1 cellular context compared by ENCODE assay signal in genomic region chr10:22003111-22003963, GRCh38.
TF ChIP-seq lines count a peak whose summit lies in the region.

Gene DNAJC1 (minus strand): TSS chr10:22003730. CDS start chr10:22003434, 296 bp downstream.

TF ChIP-seq in K562, 482 proteins besides CTCF, POLR2A, EP300 and RAD21 (continued from another document and continues in another):
- TF ChIP-seq, protein P1, sequence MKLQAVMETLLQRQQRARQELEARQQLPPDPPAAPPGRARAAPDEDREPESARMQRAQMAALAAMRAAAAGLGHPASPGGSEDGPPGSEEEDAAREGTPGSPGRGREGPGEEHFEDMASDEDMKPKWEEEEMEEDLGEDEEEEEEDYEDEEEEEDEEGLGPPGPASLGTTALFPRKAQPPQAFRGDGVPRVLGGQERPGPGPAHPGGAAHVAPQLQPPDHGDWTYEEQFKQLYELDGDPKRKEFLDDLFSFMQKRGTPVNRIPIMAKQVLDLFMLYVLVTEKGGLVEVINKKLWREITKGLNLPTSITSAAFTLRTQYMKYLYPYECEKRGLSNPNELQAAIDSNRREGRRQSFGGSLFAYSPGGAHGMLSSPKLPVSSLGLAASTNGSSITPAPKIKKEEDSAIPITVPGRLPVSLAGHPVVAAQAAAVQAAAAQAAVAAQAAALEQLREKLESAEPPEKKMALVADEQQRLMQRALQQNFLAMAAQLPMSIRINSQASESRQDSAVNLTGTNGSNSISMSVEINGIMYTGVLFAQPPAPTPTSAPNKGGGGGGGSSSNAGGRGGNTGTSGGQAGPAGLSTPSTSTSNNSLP (IDR thresholded peaks at IDR 0.05; ENCODE audit: borderline replicate concordance, low read depth, low read length) = no peak
- no peak for TF ChIP-seq ZNF232 (CRISPR knock-in tag; IDR thresholded peaks at IDR 0.05)
- no peak for TF ChIP-seq ZFP1 (CRISPR knock-in tag; IDR thresholded peaks at IDR 0.05)
- TF ChIP-seq SRSF1 (IDR thresholded peaks at IDR 0.05; ENCODE audit: low read depth, low read length) = no peak
- peak; percentile 65 for TF ChIP-seq CBFA2T2 (conservative IDR thresholded peaks at IDR 0.05)
- no peak for TF ChIP-seq ZBTB8A (IDR thresholded peaks at IDR 0.05; ENCODE audit: partially characterized antibody)
- no peak for TF ChIP-seq ZNF280A (IDR thresholded peaks at IDR 0.05; ENCODE audit: low read depth, partially characterized antibody)
- TF ChIP-seq L3MBTL2 (IDR thresholded peaks at IDR 0.05) = peak; percentile 73; the same call in 1 of the 2 replicates
- TF ChIP-seq ZNF212 (CRISPR knock-in tag; IDR thresholded peaks at IDR 0.05) = no peak
- TF ChIP-seq, protein P2, sequence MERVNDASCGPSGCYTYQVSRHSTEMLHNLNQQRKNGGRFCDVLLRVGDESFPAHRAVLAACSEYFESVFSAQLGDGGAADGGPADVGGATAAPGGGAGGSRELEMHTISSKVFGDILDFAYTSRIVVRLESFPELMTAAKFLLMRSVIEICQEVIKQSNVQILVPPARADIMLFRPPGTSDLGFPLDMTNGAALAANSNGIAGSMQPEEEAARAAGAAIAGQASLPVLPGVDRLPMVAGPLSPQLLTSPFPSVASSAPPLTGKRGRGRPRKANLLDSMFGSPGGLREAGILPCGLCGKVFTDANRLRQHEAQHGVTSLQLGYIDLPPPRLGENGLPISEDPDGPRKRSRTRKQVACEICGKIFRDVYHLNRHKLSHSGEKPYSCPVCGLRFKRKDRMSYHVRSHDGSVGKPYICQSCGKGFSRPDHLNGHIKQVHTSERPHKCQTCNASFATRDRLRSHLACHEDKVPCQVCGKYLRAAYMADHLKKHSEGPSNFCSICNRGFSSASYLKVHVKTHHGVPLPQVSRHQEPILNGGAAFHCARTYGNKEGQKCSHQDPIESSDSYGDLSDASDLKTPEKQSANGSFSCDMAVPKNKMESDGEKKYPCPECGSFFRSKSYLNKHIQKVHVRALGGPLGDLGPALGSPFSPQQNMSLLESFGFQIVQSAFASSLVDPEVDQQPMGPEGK (CRISPR knock-in tag; IDR thresholded peaks at IDR 0.05; ENCODE audit: borderline replicate concordance) = no peak
- TF ChIP-seq CBFA2T3 (IDR thresholded peaks at IDR 0.05) = peak; percentile 80
- TF ChIP-seq KLF6 (CRISPR knock-in tag; IDR thresholded peaks at IDR 0.05; ENCODE audit: borderline replicate concordance) = no peak
- no peak for TF ChIP-seq FOXM1 (IDR thresholded peaks at IDR 0.05; ENCODE audit: low read depth)
- no peak for TF ChIP-seq FOXM1 (CRISPR knock-in tag; IDR thresholded peaks at IDR 0.05; ENCODE audit: low read depth)
- TF ChIP-seq MTA2 (IDR thresholded peaks at IDR 0.05; ENCODE audit: low read depth) = no peak
- TF ChIP-seq MTA3 (IDR thresholded peaks at IDR 0.05; ENCODE audit: borderline replicate concordance) = peak; percentile 78; the same call in 1 of the 2 replicates
- TF ChIP-seq FOXO4 (CRISPR knock-in tag; IDR thresholded peaks at IDR 0.05) = no peak
- peak; percentile 94 for TF ChIP-seq TFAP4 (CRISPR knock-in tag; IDR thresholded peaks at IDR 0.05; ENCODE audit: borderline replicate concordance)
- peak; percentile 57; the same call in 1 of the 2 replicates for TF ChIP-seq CREB1 (IDR thresholded peaks at IDR 0.05)
- peak; percentile 69 for TF ChIP-seq CREB1 (CRISPR knock-in tag; IDR thresholded peaks at IDR 0.05)
- TF ChIP-seq, protein P3, sequence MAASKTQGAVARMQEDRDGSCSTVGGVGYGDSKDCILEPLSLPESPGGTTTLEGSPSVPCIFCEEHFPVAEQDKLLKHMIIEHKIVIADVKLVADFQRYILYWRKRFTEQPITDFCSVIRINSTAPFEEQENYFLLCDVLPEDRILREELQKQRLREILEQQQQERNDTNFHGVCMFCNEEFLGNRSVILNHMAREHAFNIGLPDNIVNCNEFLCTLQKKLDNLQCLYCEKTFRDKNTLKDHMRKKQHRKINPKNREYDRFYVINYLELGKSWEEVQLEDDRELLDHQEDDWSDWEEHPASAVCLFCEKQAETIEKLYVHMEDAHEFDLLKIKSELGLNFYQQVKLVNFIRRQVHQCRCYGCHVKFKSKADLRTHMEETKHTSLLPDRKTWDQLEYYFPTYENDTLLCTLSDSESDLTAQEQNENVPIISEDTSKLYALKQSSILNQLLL (CRISPR knock-in tag; IDR thresholded peaks at IDR 0.05; ENCODE audit: borderline replicate concordance) = no peak
- TF ChIP-seq, protein P4, sequence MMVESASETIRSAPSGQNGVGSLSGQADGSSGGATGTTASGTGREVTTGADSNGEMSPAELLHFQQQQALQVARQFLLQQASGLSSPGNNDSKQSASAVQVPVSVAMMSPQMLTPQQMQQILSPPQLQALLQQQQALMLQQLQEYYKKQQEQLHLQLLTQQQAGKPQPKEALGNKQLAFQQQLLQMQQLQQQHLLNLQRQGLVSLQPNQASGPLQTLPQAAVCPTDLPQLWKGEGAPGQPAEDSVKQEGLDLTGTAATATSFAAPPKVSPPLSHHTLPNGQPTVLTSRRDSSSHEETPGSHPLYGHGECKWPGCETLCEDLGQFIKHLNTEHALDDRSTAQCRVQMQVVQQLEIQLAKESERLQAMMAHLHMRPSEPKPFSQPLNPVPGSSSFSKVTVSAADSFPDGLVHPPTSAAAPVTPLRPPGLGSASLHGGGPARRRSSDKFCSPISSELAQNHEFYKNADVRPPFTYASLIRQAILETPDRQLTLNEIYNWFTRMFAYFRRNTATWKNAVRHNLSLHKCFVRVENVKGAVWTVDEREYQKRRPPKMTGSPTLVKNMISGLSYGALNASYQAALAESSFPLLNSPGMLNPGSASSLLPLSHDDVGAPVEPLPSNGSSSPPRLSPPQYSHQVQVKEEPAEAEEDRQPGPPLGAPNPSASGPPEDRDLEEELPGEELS (CRISPR knock-in tag; IDR thresholded peaks at IDR 0.05; ENCODE audit: borderline replicate concordance) = no peak; the same call in 1 of the 2 replicates
- TF ChIP-seq ZNF146 (CRISPR knock-in tag; IDR thresholded peaks at IDR 0.05; ENCODE audit: unreplicated experiment) = no peak
- no peak for TF ChIP-seq HLTF (IDR thresholded peaks at IDR 0.05)
- TF ChIP-seq, protein P5, sequence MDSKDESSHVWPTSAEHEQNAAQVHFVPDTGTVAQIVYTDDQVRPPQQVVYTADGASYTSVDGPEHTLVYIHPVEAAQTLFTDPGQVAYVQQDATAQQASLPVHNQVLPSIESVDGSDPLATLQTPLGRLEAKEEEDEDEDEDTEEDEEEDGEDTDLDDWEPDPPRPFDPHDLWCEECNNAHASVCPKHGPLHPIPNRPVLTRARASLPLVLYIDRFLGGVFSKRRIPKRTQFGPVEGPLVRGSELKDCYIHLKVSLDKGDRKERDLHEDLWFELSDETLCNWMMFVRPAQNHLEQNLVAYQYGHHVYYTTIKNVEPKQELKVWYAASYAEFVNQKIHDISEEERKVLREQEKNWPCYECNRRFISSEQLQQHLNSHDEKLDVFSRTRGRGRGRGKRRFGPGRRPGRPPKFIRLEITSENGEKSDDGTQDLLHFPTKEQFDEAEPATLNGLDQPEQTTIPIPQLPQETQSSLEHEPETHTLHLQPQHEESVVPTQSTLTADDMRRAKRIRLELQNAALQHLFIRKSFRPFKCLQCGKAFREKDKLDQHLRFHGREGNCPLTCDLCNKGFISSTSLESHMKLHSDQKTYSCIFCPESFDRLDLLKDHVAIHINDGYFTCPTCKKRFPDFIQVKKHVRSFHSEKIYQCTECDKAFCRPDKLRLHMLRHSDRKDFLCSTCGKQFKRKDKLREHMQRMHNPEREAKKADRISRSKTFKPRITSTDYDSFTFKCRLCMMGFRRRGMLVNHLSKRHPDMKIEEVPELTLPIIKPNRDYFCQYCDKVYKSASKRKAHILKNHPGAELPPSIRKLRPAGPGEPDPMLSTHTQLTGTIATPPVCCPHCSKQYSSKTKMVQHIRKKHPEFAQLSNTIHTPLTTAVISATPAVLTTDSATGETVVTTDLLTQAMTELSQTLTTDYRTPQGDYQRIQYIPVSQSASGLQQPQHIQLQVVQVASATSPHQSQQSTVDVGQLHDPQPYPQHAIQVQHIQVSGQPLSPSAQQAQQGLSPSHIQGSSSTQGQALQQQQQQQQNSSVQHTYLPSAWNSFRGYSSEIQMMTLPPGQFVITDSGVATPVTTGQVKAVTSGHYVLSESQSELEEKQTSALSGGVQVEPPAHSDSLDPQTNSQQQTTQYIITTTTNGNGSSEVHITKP (IDR thresholded peaks at IDR 0.05; ENCODE audit: partially characterized antibody) = no peak
- TF ChIP-seq PHF20 (IDR thresholded peaks at IDR 0.05; ENCODE audit: partially characterized antibody) = peak; percentile 65
- TF ChIP-seq, protein P6, sequence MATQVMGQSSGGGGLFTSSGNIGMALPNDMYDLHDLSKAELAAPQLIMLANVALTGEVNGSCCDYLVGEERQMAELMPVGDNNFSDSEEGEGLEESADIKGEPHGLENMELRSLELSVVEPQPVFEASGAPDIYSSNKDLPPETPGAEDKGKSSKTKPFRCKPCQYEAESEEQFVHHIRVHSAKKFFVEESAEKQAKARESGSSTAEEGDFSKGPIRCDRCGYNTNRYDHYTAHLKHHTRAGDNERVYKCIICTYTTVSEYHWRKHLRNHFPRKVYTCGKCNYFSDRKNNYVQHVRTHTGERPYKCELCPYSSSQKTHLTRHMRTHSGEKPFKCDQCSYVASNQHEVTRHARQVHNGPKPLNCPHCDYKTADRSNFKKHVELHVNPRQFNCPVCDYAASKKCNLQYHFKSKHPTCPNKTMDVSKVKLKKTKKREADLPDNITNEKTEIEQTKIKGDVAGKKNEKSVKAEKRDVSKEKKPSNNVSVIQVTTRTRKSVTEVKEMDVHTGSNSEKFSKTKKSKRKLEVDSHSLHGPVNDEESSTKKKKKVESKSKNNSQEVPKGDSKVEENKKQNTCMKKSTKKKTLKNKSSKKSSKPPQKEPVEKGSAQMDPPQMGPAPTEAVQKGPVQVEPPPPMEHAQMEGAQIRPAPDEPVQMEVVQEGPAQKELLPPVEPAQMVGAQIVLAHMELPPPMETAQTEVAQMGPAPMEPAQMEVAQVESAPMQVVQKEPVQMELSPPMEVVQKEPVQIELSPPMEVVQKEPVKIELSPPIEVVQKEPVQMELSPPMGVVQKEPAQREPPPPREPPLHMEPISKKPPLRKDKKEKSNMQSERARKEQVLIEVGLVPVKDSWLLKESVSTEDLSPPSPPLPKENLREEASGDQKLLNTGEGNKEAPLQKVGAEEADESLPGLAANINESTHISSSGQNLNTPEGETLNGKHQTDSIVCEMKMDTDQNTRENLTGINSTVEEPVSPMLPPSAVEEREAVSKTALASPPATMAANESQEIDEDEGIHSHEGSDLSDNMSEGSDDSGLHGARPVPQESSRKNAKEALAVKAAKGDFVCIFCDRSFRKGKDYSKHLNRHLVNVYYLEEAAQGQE (CRISPR knock-in tag; IDR thresholded peaks at IDR 0.05; ENCODE audit: low read depth) = 0 out of 2 replicates have a peak, but pooled peaks have one; percentile 32
- no peak for TF ChIP-seq NFIX (CRISPR knock-in tag; IDR thresholded peaks at IDR 0.05; ENCODE audit: low read depth)
- TF ChIP-seq LCOR (CRISPR knock-in tag; IDR thresholded peaks at IDR 0.05) = no peak
- no peak for TF ChIP-seq ZNF384 (IDR thresholded peaks at IDR 0.05; ENCODE audit: low read depth, low read length)
- TF ChIP-seq, protein P7, sequence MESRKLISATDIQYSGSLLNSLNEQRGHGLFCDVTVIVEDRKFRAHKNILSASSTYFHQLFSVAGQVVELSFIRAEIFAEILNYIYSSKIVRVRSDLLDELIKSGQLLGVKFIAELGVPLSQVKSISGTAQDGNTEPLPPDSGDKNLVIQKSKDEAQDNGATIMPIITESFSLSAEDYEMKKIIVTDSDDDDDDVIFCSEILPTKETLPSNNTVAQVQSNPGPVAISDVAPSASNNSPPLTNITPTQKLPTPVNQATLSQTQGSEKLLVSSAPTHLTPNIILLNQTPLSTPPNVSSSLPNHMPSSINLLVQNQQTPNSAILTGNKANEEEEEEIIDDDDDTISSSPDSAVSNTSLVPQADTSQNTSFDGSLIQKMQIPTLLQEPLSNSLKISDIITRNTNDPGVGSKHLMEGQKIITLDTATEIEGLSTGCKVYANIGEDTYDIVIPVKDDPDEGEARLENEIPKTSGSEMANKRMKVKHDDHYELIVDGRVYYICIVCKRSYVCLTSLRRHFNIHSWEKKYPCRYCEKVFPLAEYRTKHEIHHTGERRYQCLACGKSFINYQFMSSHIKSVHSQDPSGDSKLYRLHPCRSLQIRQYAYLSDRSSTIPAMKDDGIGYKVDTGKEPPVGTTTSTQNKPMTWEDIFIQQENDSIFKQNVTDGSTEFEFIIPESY (CRISPR knock-in tag; IDR thresholded peaks at IDR 0.05) = peak; percentile 56; the same call in 1 of the 2 replicates
- TF ChIP-seq NFRKB (IDR thresholded peaks at IDR 0.05; ENCODE audit: low read depth) = no peak
- no peak for TF ChIP-seq IFI16 (CRISPR knock-in tag; IDR thresholded peaks at IDR 0.05)
- TF ChIP-seq SLC30A9 (CRISPR knock-in tag; IDR thresholded peaks at IDR 0.05) = no peak
